17 cellular contexts compared by ENCODE assay signal in the genomic region with DNA sequence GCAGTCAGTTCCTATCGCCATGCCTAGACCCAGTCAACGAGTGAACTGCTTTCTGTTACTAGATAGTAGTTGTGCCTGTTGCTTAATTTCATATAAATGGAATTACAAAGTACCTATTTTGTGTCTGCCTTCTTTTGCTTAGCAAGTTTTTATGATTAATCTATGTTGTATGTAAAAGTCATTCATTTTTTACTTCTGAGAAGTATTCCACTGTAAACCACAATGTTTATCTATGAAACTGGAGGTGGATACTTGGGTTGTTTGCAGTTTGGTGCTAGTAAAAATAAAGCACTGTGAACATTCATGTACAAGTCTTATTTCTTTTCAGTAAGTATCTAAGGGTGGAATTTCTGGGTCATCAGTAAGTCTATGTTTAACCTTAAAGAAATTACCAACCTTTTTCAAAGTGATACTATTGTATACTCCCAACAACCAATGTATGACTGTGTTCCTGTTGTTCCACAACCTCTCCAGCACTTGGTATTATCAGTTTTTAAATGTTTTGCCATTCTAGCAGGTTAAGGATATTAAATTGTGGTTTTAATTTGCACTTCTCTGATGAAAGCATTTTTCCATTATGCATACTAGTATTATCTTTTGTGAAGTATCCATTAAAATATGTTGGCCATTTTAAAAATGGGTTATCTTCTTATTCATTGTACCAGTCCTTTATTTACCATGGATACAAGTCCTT.
DNase-seq lines count a peak whose midpoint lies in the region; TF ChIP-seq lines count a peak whose summit lies in the region.
"Had no signal": no experiment of that assay in that cellular context is flagged by ENCODE, and none has a peak within 500 bp of the region (broad histone marks: within the 10 kb centered on the region; RNA-seq: fewer than 3 reads in every experiment).

No MANE protein-coding gene starts in this region.

- H3K9ac ChIP-seq in mesenchymal stem cell (ENCODE audit: low read length) = no peak overlapping the region

- no peaks in the 10 kb centered on the region for H3K9me3 Mint-ChIP-seq in HFFc6
- H3K9me3 Mint-ChIP-seq: central memory CD8-positive, alpha-beta T cell had no signal

- no peaks in the 10 kb centered on the region for H3K36me3 ChIP-seq in brain microvascular endothelial cell (replicated peaks)
- H3K36me3 ChIP-seq in mesenchymal stem cell (ENCODE audit: control insufficient read depth in 1 of 2, insufficient read depth in 2 of 2, low read depth in 1 of 2, low read length in 2 of 2) = no peaks in the 10 kb centered on the region
- H3K36me3 ChIP-seq: thyroid gland had no signal

- TF ChIP-seq POLR2A in lower leg skin (IDR thresholded peaks at IDR 0.05) = no peak

- TF ChIP-seq CTCF in AG10803 (conservative IDR thresholded peaks at IDR 0.05; ENCODE audit: low read length) (no peak), HFFc6 (IDR thresholded peaks at IDR 0.05) (no peak), brain microvascular endothelial cell (IDR thresholded peaks at IDR 0.05; ENCODE audit: low read depth, low read length, missing control alignments) (no peak), lower leg skin (IDR thresholded peaks at IDR 0.05) (no peak)

- DNase-seq in AG10803 (ENCODE audit: low read depth) = peak; percentile 33
- DNase-seq in HFFc6 = peak; percentile 75
- peak; percentile 47 for DNase-seq in brain microvascular endothelial cell
- peak; percentile 38 for DNase-seq in mesenchymal stem cell
- no peak for DNase-seq in NOMO-1 treated with DMSO at 0.1 percent for 48 hours (lab: John Stamatoyannopoulos, UW; ENCODE audit: unreplicated experiment)
- DNase-seq in lower leg skin (ENCODE audit: low spot score in 2 of 2) = no peak
- no peak for DNase-seq in SW480 (ENCODE audit: low spot score)
- DNase-seq in activated CD8-positive, alpha-beta memory T cell treated with anti-CD3 and anti-CD28 coated beads, Interleukin-2, amount 50 U/mL, for 48 hours = no peak
- DNase-seq: CD8-positive, alpha-beta T cell; left colon; NCI-H1436 treated with DMSO at 0.1 percent for 48 hours; NCI-H446 treated with DMSO at 0.1 percent for 48 hours; PC-9; stimulated activated CD4-positive, alpha-beta T cell treated with anti-CD3 and anti-CD28 coated beads, Interleukin-1b, Interleukin-23, amount 100 ng/mL, for 48 hours; thyroid gland had no signal

- H3K27me3 Mint-ChIP-seq in HFFc6 (ENCODE audit: insufficient read depth) = no peaks in the 10 kb centered on the region
- H3K27me3 Mint-ChIP-seq: central memory CD8-positive, alpha-beta T cell had no signal

- H3K4me1 ChIP-seq in mesenchymal stem cell (ENCODE audit: control insufficient read depth, insufficient read depth, low read depth, low read length) = no peaks in the 10 kb centered on the region
- H3K4me1 ChIP-seq: thyroid gland had no signal

- H3K9me3 ChIP-seq in mesenchymal stem cell (ENCODE audit: control insufficient read depth, low read length) = no peaks in the 10 kb centered on the region
- H3K9me3 ChIP-seq: thyroid gland had no signal

- H3K18ac ChIP-seq in mesenchymal stem cell (ENCODE audit: low read depth in 1 of 2, low read length in 2 of 2) = no peak overlapping the region

- peaks cover 4% of the 10 kb centered on the region; the same call in 1 of the 2 replicates for H3K36me3 Mint-ChIP-seq in HFFc6 (ENCODE audit: low read depth)

- in situ Hi-C loops in brain microvascular endothelial cell (cut with HindIII; ENCODE audit: low pct_ligation_motif_present, low sequenced_read_pairs) = no loop called here

- H3K4me3 ChIP-seq in AG10803 (ENCODE audit: low read length) (no peak overlapping the region), brain microvascular endothelial cell (ENCODE audit: low read depth, low read length) (no peak overlapping the region), mesenchymal stem cell (ENCODE audit: insufficient read depth in 1 of 2, low read depth in 1 of 2, low read length in 2 of 2) (no peak overlapping the region), lower leg skin (ENCODE audit: low read depth, poor library complexity, severe bottlenecking) (no peak overlapping the region)
- H3K4me3 ChIP-seq: hepatocyte, PC-9, thyroid gland had no signal

- H4K8ac ChIP-seq in mesenchymal stem cell (ENCODE audit: low read length) = no peak overlapping the region

- H3K4me2 ChIP-seq in mesenchymal stem cell (ENCODE audit: low read length, poor library complexity, severe bottlenecking) = no peak overlapping the region
- H3K4me2 ChIP-seq: hepatocyte, PC-9 had no signal

- no peak overlapping the region for H2BK5ac ChIP-seq in mesenchymal stem cell (ENCODE audit: low read depth, low read length, poor library complexity, severe bottlenecking)

- no peak overlapping the region for H3K14ac ChIP-seq in mesenchymal stem cell (ENCODE audit: low read length in 2 of 2)

- no peak overlapping the region for H4K91ac ChIP-seq in mesenchymal stem cell (ENCODE audit: low read length)

- no peaks in the 10 kb centered on the region for H3K79me1 ChIP-seq in mesenchymal stem cell (replicated peaks; ENCODE audit: low read length, poor library complexity, severe bottlenecking)

- WGBS in mesenchymal stem cell = no CpG with 5 or more reads among the region's 2 CpGs
- whole genome bisulfite sequencing in lower leg skin, 2 donors = 88 to 94% methylated on average over 2 of the region's 2 CpGs

- no peaks in the 10 kb centered on the region for H3K27me3 ChIP-seq in brain microvascular endothelial cell (replicated peaks)
- no peaks in the 10 kb centered on the region for H3K27me3 ChIP-seq in mesenchymal stem cell (ENCODE audit: control insufficient read depth in 1 of 2, insufficient read depth in 1 of 2, low read length in 2 of 2)
- H3K27me3 ChIP-seq: hepatocyte, thyroid gland had no signal

- peaks cover 30% of the 10 kb centered on the region for H3K4me1 Mint-ChIP-seq in HFFc6 (ENCODE audit: low read depth)
- H3K4me1 Mint-ChIP-seq: central memory CD8-positive, alpha-beta T cell had no signal

- H2BK15ac ChIP-seq in mesenchymal stem cell (ENCODE audit: low read depth, poor library complexity, severe bottlenecking) = no peak overlapping the region

- no peak overlapping the region for H3K4me3 Mint-ChIP-seq in HFFc6
- H3K4me3 Mint-ChIP-seq: CD8-positive, alpha-beta T cell; central memory CD8-positive, alpha-beta T cell had no signal

- H2BK12ac ChIP-seq in mesenchymal stem cell (ENCODE audit: low read length in 2 of 2) = no peak overlapping the region

- H3K23ac ChIP-seq in mesenchymal stem cell (ENCODE audit: low read length in 2 of 2) = no peak overlapping the region

- no peak overlapping the region for H2AK5ac ChIP-seq in mesenchymal stem cell (ENCODE audit: low read length, severe bottlenecking)

- H3K27ac Mint-ChIP-seq in HFFc6 = peak overlapping the region; percentile 62
- H3K27ac Mint-ChIP-seq: CD8-positive, alpha-beta T cell had no signal

- H2BK120ac ChIP-seq in mesenchymal stem cell (ENCODE audit: low read depth, low read length) = no peak overlapping the region

- no peak overlapping the region for H2AFZ ChIP-seq in mesenchymal stem cell (ENCODE audit: low read depth, low read length)
- H2AFZ ChIP-seq: hepatocyte, PC-9 had no signal

- intact Hi-C loops in lower leg skin (cut with DNase I; ENCODE audit: low total_unique reads) = no loop called here

- H3K27ac ChIP-seq in brain microvascular endothelial cell (peak overlapping the region; percentile 21), mesenchymal stem cell (ENCODE audit: low read length, poor library complexity, severe bottlenecking) (peak overlapping the region; percentile 12)
- H3K27ac ChIP-seq: hepatocyte, PC-9, thyroid gland had no signal

- H3K4ac ChIP-seq in mesenchymal stem cell (ENCODE audit: low read depth in 1 of 2, low read length in 2 of 2) = no peak overlapping the region

Comparison
In these comparisons a context has a peak if more than half of its experiments do, and no peak if none do; other contexts are left out.
1. DNase-seq: peak in AG10803 (single experiment), HFFc6 (single experiment), brain microvascular endothelial cell (single experiment) and mesenchymal stem cell (single experiment); none in NOMO-1 treated with DMSO at 0.1 percent for 48 hours (single experiment), lower leg skin (0 of 2), SW480 (single experiment) and activated CD8-positive, alpha-beta memory T cell treated with anti-CD3 and anti-CD28 coated beads, Interleukin-2, amount 50 U/mL, for 48 hours (single experiment).